ENCODE assay signal across 8 cellular contexts in genomic region chr12:53757095-53757770, GRCh38. TPM values are rescaled to one million over a fixed set of nuclear protein-coding genes. Genes with fewer than 3 reads are reported as not detected.
DNase-seq lines count a peak whose midpoint lies in the region; ATAC-seq, FAIRE-seq and TF ChIP-seq lines count a peak whose summit lies in the region.

No MANE protein-coding gene starts in this region.

- peak overlapping the region; percentile 51 for H3K27ac Mint-ChIP-seq in activated CD8-positive, alpha-beta T cell treated with anti-CD3 and anti-CD28 coated beads, Interleukin-2, amount 10 ng/mL, durations not matched to agents 7 days and 5 days

- H3K4me1 ChIP-seq in H1 (replicated peaks in 1 of 4; ENCODE audit: control insufficient read depth in 3 of 4, insufficient read depth in 4 of 4, low read length in 3 of 4) (peaks cover 3 to 17% (median 7%) of the 10 kb centered on the region in 4 experiments), mesenchymal stem cell (ENCODE audit: control insufficient read depth, insufficient read depth, low read depth, low read length) (peaks cover 3% of the 10 kb centered on the region)

- 10% methylated on average over 17 of the region's 17 CpGs; no CpG with 5 or more reads in 1 of the 2 experiments for WGBS in H1 (ENCODE audit: extremely low coverage in 1 of 2, insufficient coverage in 1 of 2, insufficient read length in 1 of 2, insufficient replicate concordance in 2 of 2, low coverage in 1 of 2, low lambda C conversion rate in 2 of 2, missing lambda C conversion rate in 1 of 2), 2 experiments
- 7% methylated on average over 16 of the region's 17 CpGs for WGBS in mesenchymal stem cell

- peaks cover 5% of the 10 kb centered on the region for H3K4me1 Mint-ChIP-seq in activated CD8-positive, alpha-beta T cell treated with anti-CD3 and anti-CD28 coated beads, Interleukin-2, amount 10 ng/mL, durations not matched to agents 7 days and 5 days (ENCODE audit: low read depth)

- H3K9ac ChIP-seq in H1 (replicated peaks in 1 of 4; ENCODE audit: extremely low read depth in 1 of 4, low read depth in 3 of 4, low read length in 3 of 4) (no peak overlapping the region), mesenchymal stem cell (ENCODE audit: low read length) (peak overlapping the region; percentile 21)

- DNase-seq in AG10803 (ENCODE audit: low read depth) (peak; percentile 63), NCI-H524 (lab: John Stamatoyannopoulos, UW) (peak; percentile 33 to 76), H1 (ENCODE audit: low read depth in 1 of 2, low spot score in 2 of 2) (peak; percentile 70 to 99), mesenchymal stem cell (peak; percentile 65)
- DNase-seq in activated CD8-positive, alpha-beta T cell treated with anti-CD3 and anti-CD28 coated beads, Interleukin-2, amount 10 ng/mL, durations not matched to agents 7 days and 5 days: peak; percentile 91
- DNase-seq in stimulated activated CD8-positive, alpha-beta memory T cell treated with anti-CD3 and anti-CD28 coated beads, Interleukin-4, amount 100 ng/mL, for 1 hour (ENCODE audit: low read depth in 2 of 2, low spot score in 1 of 2): peak; percentile 47 to 57

- H2BK5ac ChIP-seq in H1 (ENCODE audit: low read depth, low read length) (peak overlapping the region; percentile 76; the same call in 1 of the 2 replicates), mesenchymal stem cell (ENCODE audit: low read depth, low read length, poor library complexity, severe bottlenecking) (no peak overlapping the region)

- TF ChIP-seq POLR2A in H1 (IDR thresholded peaks at IDR 0.05; ENCODE audit: control extremely low read depth in 1 of 2, low read depth in 2 of 2, low read length in 2 of 2): no peak

- no peaks in the 10 kb centered on the region for H3K36me3 Mint-ChIP-seq in activated CD8-positive, alpha-beta T cell treated with anti-CD3 and anti-CD28 coated beads, Interleukin-2, amount 10 ng/mL, durations not matched to agents 7 days and 5 days (ENCODE audit: low read depth)

- H2AFZ ChIP-seq in H1 (ENCODE audit: low read length) (no peak overlapping the region), mesenchymal stem cell (ENCODE audit: low read depth, low read length) (no peak overlapping the region)

- TF ChIP-seq CTCF in AG10803 (conservative IDR thresholded peaks at IDR 0.05; ENCODE audit: low read length) (peak; percentile 84), H1 (IDR thresholded peaks at IDR 0.05; ENCODE audit: control extremely low read depth in 1 of 3, insufficient read depth in 1 of 3, low read depth in 1 of 3, low read length in 3 of 3) (peak; percentile 85 to 93 (median 92))

- H3K27ac ChIP-seq in H1 (ENCODE audit: low read depth, low read length) (no peak overlapping the region), mesenchymal stem cell (ENCODE audit: low read length, poor library complexity, severe bottlenecking) (no peak overlapping the region)

- H2BK120ac ChIP-seq in H1 (replicated peaks; ENCODE audit: low read depth, low read length) (no peak overlapping the region), mesenchymal stem cell (ENCODE audit: low read depth, low read length) (no peak overlapping the region)

- no peak for TF ChIP-seq EP300 in H1 (IDR thresholded peaks at IDR 0.05; ENCODE audit: borderline replicate concordance in 1 of 2, low read depth in 2 of 2, low read length in 2 of 2)

- H2AK5ac ChIP-seq in H1 (ENCODE audit: low read depth, low read length): no peak overlapping the region
- H2AK5ac ChIP-seq in mesenchymal stem cell (ENCODE audit: low read length, severe bottlenecking): no peak overlapping the region

- H3K9me3 ChIP-seq in H1 (ENCODE audit: insufficient read depth in 2 of 2, low read depth in 1 of 2, low read length in 1 of 2) (no peaks in the 10 kb centered on the region), mesenchymal stem cell (ENCODE audit: control insufficient read depth, low read length) (no peaks in the 10 kb centered on the region)

- POLR2A ChIA-PET in activated CD8-positive, alpha-beta T cell treated with anti-CD3 and anti-CD28 coated beads, Interleukin-2, amount 10 ng/mL, durations not matched to agents 7 days and 5 days (lab: Charles Lee): interaction anchor here (1.3 kb wide), 1 partner anchor 12 kb away, joined by 3 read pairs; no protein-coding TSS in a partner anchor
- POLR2A ChIA-PET in H1 (lab: Charles Lee; ENCODE audit: partially characterized antibody): interaction anchor here (0.7 to 1.7 kb wide), 5 partner anchors 11 to 187 kb away, joined by 3 to 6 read pairs (median 3); partner anchors contain the start of gene ATP5MC2

- CTCF ChIA-PET in activated CD8-positive, alpha-beta T cell treated with anti-CD3 and anti-CD28 coated beads, Interleukin-2, amount 10 ng/mL, durations not matched to agents 7 days and 5 days (lab: Charles Lee): interaction anchor here (0.8 to 9.4 kb wide), 38 partner anchors 8 to 296 kb away, joined by 3 to 187 read pairs (median 4); partner anchors contain the start of genes ATP5MC2 and CALCOCO1
- CTCF ChIA-PET in H1 (lab: Charles Lee; ENCODE audit: partially characterized antibody): interaction anchor here (0.6 to 7.5 kb wide), 66 partner anchors 9 to 1754 kb away, joined by 3 to 152 read pairs (median 4); partner anchors contain the start of gene CALCOCO1

- H3K4me3 Mint-ChIP-seq in activated CD8-positive, alpha-beta T cell treated with anti-CD3 and anti-CD28 coated beads, Interleukin-2, amount 10 ng/mL, durations not matched to agents 7 days and 5 days: peak overlapping the region; percentile 42

- H3K23ac ChIP-seq in H1 (ENCODE audit: insufficient read length) (no peak overlapping the region), mesenchymal stem cell (ENCODE audit: low read length in 2 of 2) (no peak overlapping the region)

- H3K4me2 ChIP-seq in H1 (ENCODE audit: insufficient read depth in 1 of 2, low read depth in 2 of 2, low read length in 2 of 2) (peak overlapping the region; percentile 39 to 70), mesenchymal stem cell (ENCODE audit: low read length, poor library complexity, severe bottlenecking) (peak overlapping the region; percentile 34)

- no peak overlapping the region for H4K8ac ChIP-seq in H1 (ENCODE audit: extremely low read depth, insufficient read depth, low read length)
- H4K8ac ChIP-seq in mesenchymal stem cell (ENCODE audit: low read length): peak overlapping the region; percentile 14

- no peak overlapping the region for H3K56ac ChIP-seq in H1 (replicated peaks; ENCODE audit: insufficient read length, low read depth, low read length)

- no peaks in the 10 kb centered on the region for H3K9me3 Mint-ChIP-seq in activated CD8-positive, alpha-beta T cell treated with anti-CD3 and anti-CD28 coated beads, Interleukin-2, amount 10 ng/mL, durations not matched to agents 7 days and 5 days (ENCODE audit: insufficient read depth)

- peak; percentile 47 for ATAC-seq in GM18858 (IDR thresholded peaks at IDR 0.05; ENCODE audit: unreplicated experiment)
- peak; percentile 58 for ATAC-seq in HG03108 (IDR thresholded peaks at IDR 0.05; ENCODE audit: unreplicated experiment)
- peak; percentile 83 for ATAC-seq in activated CD8-positive, alpha-beta T cell treated with anti-CD3 and anti-CD28 coated beads, Interleukin-2, amount 10 ng/mL, durations not matched to agents 7 days and 5 days

- FAIRE-seq in H1 (lab: Jason Lieb, UNC): peak; percentile 63

- H4K20me1 ChIP-seq in H1 (replicated peaks in 1 of 2; ENCODE audit: control insufficient read depth in 1 of 2, insufficient read depth in 2 of 2, low read length in 2 of 2): no peaks in the 10 kb centered on the region

- H3K18ac ChIP-seq in H1 (ENCODE audit: extremely low read depth, low read length): peak overlapping the region; percentile 84; the same call in 1 of the 2 replicates
- H3K18ac ChIP-seq in mesenchymal stem cell (ENCODE audit: low read depth in 1 of 2, low read length in 2 of 2): no peak overlapping the region

- H3K4me3 ChIP-seq in AG10803 (ENCODE audit: low read length): 0 out of 2 replicates have a peak overlapping the region, but pooled peaks have one; percentile 17
- peak overlapping the region; percentile 19 to 52 (median 42); a peak in 6 of 8 replicates for H3K4me3 ChIP-seq in H1 (ENCODE audit: extremely low read depth in 1 of 4, insufficient read depth in 2 of 4, low read depth in 3 of 4, low read length in 4 of 4)
- peak overlapping the region in 1 of 2 experiments; percentile 36 for H3K4me3 ChIP-seq in mesenchymal stem cell (ENCODE audit: insufficient read depth in 1 of 2, low read depth in 1 of 2, low read length in 2 of 2)

- peak overlapping the region; percentile 91 for H2BK12ac ChIP-seq in H1 (ENCODE audit: low read depth, low read length)
- no peak overlapping the region for H2BK12ac ChIP-seq in mesenchymal stem cell (ENCODE audit: low read length in 2 of 2)

- no peak overlapping the region for H2BK20ac ChIP-seq in H1 (ENCODE audit: low read length)

- H3K14ac ChIP-seq in H1 (ENCODE audit: insufficient read length): no peak overlapping the region
- H3K14ac ChIP-seq in mesenchymal stem cell (ENCODE audit: low read length in 2 of 2): no peak overlapping the region

- peaks cover 17 to 38% (median 33%) of the 10 kb centered on the region in 4 experiments for H3K27me3 ChIP-seq in H1 (replicated peaks in 1 of 4; ENCODE audit: control insufficient read depth in 3 of 4, extremely low read depth in 1 of 4, insufficient read depth in 3 of 4, low read length in 3 of 4)
- H3K27me3 ChIP-seq in mesenchymal stem cell (ENCODE audit: control insufficient read depth in 1 of 2, insufficient read depth in 1 of 2, low read length in 2 of 2): peaks cover 93 to 98% of the 10 kb centered on the region in 2 experiments

- no peak overlapping the region for H3K4ac ChIP-seq in H1 (replicated peaks; ENCODE audit: insufficient read length, low read depth, low read length)
- no peak overlapping the region for H3K4ac ChIP-seq in mesenchymal stem cell (ENCODE audit: low read depth in 1 of 2, low read length in 2 of 2)

- H4K5ac ChIP-seq in H1 (ENCODE audit: insufficient read length, low read depth, low read length): no peak overlapping the region

- H3K36me3 ChIP-seq in H1 (ENCODE audit: control insufficient read depth in 2 of 4, insufficient read depth in 4 of 4, low read length in 3 of 4) (no peaks in the 10 kb centered on the region), mesenchymal stem cell (ENCODE audit: control insufficient read depth in 1 of 2, insufficient read depth in 2 of 2, low read depth in 1 of 2, low read length in 2 of 2) (no peaks in the 10 kb centered on the region)

- no peaks in the 10 kb centered on the region for H3K79me2 ChIP-seq in H1 (ENCODE audit: control insufficient read depth in 1 of 2, insufficient read depth in 2 of 2, low read length in 2 of 2)

- H3K23me2 ChIP-seq in H1 (ENCODE audit: low read depth, low read length): peaks cover 4% of the 10 kb centered on the region; the same call in 1 of the 2 replicates

- H3K79me1 ChIP-seq in H1 (ENCODE audit: low read depth, low read length) (no peaks in the 10 kb centered on the region), mesenchymal stem cell (replicated peaks; ENCODE audit: low read length, poor library complexity, severe bottlenecking) (no peaks in the 10 kb centered on the region)

- TF ChIP-seq RAD21 in H1 (IDR thresholded peaks at IDR 0.05 in 1 of 2, conservative IDR thresholded peaks at IDR 0.05 in 1 of 2; ENCODE audit: low read depth in 2 of 2, low read length in 2 of 2): peak; percentile 56 to 73

- H4K91ac ChIP-seq in H1 (replicated peaks; ENCODE audit: insufficient read length, low read length) (no peak overlapping the region), mesenchymal stem cell (ENCODE audit: low read length) (no peak overlapping the region)

- no peak overlapping the region for H2BK15ac ChIP-seq in H1 (ENCODE audit: low read length)
- H2BK15ac ChIP-seq in mesenchymal stem cell (ENCODE audit: low read depth, poor library complexity, severe bottlenecking): no peak overlapping the region

- peaks cover 36% of the 10 kb centered on the region for H3K27me3 Mint-ChIP-seq in activated CD8-positive, alpha-beta T cell treated with anti-CD3 and anti-CD28 coated beads, Interleukin-2, amount 10 ng/mL, durations not matched to agents 7 days and 5 days (ENCODE audit: low read depth)

RNA-seq across cellular contexts. Expression of gene CISTR, which starts 5.5 kb away (rescaled TPM):
- total RNA-seq in activated CD8-positive, alpha-beta T cell treated with anti-CD3 and anti-CD28 coated beads, Interleukin-2, amount 10 ng/mL, durations not matched to agents 7 days and 5 days: not detected
- total RNA-seq in H1 (2021; fragmentation: NEBNext Ultra II Directional; extraction: Animal tissue kit (Norgen Biotek cat#: 25700)): not detected in 2 replicates
- polyA plus RNA-seq in H1 (2011; rRNA removed): not detected in 2 replicates
- polyA plus RNA-seq in H1 (2011; cell fraction: cytosol; rRNA removed): not detected
- not detected for polyA plus RNA-seq in H1 (2011; cell fraction: nucleus; rRNA removed)
- polyA plus RNA-seq in H1 (2012, experiment 1 of 2): not detected in 4 replicates
- polyA plus RNA-seq in H1 (2012, experiment 2 of 2): not detected
- polyA plus RNA-seq in H1 (2013, experiment 1 of 2): not detected
- not detected for polyA plus RNA-seq in H1 (2013, experiment 2 of 2)
- polyA minus RNA-seq in H1 (2011; rRNA and poly(A)+ RNA removed): not detected in 2 replicates
- not detected for polyA minus RNA-seq in H1 (2011; cell fraction: cytosol; rRNA and poly(A)+ RNA removed)
- not detected for polyA minus RNA-seq in H1 (2011; cell fraction: nucleus; rRNA and poly(A)+ RNA removed)
- polyA plus RNA-seq in mesenchymal stem cell (2013, experiment 1 of 2): not detected
- polyA plus RNA-seq in mesenchymal stem cell (2013, experiment 2 of 2): not detected

RNA-seq across cellular contexts. Expression of gene CALCOCO1, which starts 30.0 kb away (rescaled TPM):
- 10 to 100 TPM; 23.8 to 27.9 TPM for total RNA-seq in activated CD8-positive, alpha-beta T cell treated with anti-CD3 and anti-CD28 coated beads, Interleukin-2, amount 10 ng/mL, durations not matched to agents 7 days and 5 days
- 18.7 and 20.3 TPM in 2 replicates for total RNA-seq in H1 (2021; fragmentation: NEBNext Ultra II Directional; extraction: Animal tissue kit (Norgen Biotek cat#: 25700))
- 35.3 and 39.3 TPM in 2 replicates for polyA plus RNA-seq in H1 (2011; rRNA removed)
- 32.3 TPM for polyA plus RNA-seq in H1 (2011; cell fraction: cytosol; rRNA removed)
- 65.4 TPM for polyA plus RNA-seq in H1 (2011; cell fraction: nucleus; rRNA removed)
- 18.8 to 23.4 TPM (median 21.7 TPM) in 4 replicates for polyA plus RNA-seq in H1 (2012, experiment 1 of 2)
- polyA plus RNA-seq in H1 (2012, experiment 2 of 2): 17.8 TPM
- 12.3 TPM for polyA plus RNA-seq in H1 (2013, experiment 1 of 2)
- 10.1 TPM for polyA plus RNA-seq in H1 (2013, experiment 2 of 2)
- polyA minus RNA-seq in H1 (2011; rRNA and poly(A)+ RNA removed): 33.5 and 37.1 TPM in 2 replicates
- 9.6 TPM for polyA minus RNA-seq in H1 (2011; cell fraction: cytosol; rRNA and poly(A)+ RNA removed)
- 28.7 TPM for polyA minus RNA-seq in H1 (2011; cell fraction: nucleus; rRNA and poly(A)+ RNA removed)
- 52.6 TPM for polyA plus RNA-seq in mesenchymal stem cell (2013, experiment 1 of 2)
- polyA plus RNA-seq in mesenchymal stem cell (2013, experiment 2 of 2): 49.8 TPM
